ENCODE assay signal across 1 cellular context in the genomic region with DNA sequence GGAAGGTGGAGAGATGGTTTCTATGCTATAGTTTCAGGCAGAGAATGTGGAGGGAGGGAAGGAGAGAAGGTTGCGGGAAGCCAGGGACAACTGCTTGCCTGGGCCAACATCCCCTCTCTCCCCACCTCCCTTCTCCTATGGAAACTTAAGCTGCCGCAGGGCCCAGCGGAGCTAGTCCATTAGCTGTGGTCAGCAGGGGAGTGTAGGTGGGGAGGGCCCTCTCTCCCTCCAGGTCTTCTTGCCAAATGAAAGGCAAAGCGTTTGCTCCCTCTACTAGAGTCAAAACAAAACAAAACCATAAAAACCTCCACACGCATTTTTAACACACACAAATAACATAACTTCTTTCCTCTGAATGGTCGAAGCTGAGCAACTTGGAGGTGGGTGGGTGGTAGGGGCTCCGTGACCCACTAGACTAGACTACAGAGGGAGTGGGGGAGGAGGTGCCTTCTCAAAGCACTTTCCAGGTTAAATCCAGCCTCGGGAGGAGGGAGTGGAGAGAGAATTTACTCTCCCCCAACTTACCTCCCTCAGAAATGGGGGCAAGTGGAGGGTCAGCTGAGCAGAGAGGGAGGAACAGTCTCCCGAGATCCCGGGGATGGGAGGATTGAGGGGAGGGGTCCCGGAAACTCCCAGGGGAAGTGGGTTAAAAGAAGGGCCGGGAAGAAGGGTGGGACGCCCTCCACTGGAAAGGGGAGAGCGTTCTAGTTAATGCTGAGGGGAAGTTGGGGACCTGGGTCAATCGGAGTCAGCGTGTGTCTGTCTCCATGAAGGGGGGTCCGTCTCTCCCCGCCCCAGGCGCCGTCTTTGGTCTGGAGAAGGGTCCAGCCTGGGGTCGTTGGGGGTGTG.
TF ChIP-seq lines count a peak whose summit lies in the region.

No MANE protein-coding gene starts in this region.

TF ChIP-seq in endothelial cell of umbilical vein, 7 proteins besides CTCF, POLR2A, EP300 and RAD21:
- TF ChIP-seq POLR2AphosphoS5 (IDR thresholded peaks at IDR 0.05; ENCODE audit: insufficient read depth, low read depth, low read length) (no peak), EZH2 (IDR thresholded peaks at IDR 0.05; ENCODE audit: borderline replicate concordance, low read depth, low read length, severe bottlenecking) (no peak), JUN (IDR thresholded peaks at IDR 0.05; ENCODE audit: borderline replicate concordance, insufficient read depth, insufficient read length, low read depth) (no peak), GATA2 (IDR thresholded peaks at IDR 0.05; ENCODE audit: insufficient read depth, insufficient read length, low read depth, low read length) (no peak), MYC (IDR thresholded peaks at IDR 0.05; ENCODE audit: low read depth, low read length) (no peak), FOS (IDR thresholded peaks at IDR 0.05; ENCODE audit: borderline replicate concordance, insufficient read depth, low read length) (no peak)
- TF ChIP-seq, protein P1, sequence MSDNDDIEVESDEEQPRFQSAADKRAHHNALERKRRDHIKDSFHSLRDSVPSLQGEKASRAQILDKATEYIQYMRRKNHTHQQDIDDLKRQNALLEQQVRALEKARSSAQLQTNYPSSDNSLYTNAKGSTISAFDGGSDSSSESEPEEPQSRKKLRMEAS (IDR thresholded peaks at IDR 0.05; ENCODE audit: insufficient read depth, insufficient read length) = no peak
